In the genomic region with DNA sequence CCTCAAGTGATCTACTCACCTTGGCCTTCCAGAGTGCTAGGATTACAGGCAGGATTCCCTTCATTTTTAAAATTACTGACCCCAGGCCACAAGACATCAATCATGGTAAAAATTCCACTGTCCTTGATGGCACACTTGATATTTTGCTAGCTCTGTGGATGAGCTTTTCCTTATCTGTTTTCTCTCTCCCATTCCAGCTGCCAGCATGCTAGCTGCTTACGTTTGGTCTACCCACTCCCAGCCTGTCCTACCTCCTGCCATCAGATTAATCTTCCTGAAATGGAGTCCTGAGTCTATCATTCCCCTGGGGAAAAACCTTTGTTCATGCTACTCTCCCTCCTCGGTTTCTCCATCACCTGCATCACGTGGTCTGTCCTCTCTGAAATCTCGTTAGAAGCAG, we compare ENCODE assay signal across 18 cellular contexts.
"Had no signal": no experiment of that assay in that cellular context is flagged by ENCODE, and none has a peak within 500 bp of the region (broad histone marks: within the 10 kb centered on the region; RNA-seq: fewer than 3 reads in every experiment).

No MANE protein-coding gene starts in this region.

- H3K4me3 ChIP-seq: esophagus muscularis mucosa, lung, mucosa of descending colon, spleen, transverse colon had no signal

- ATAC-seq: activated CD4-positive, alpha-beta T cell treated with anti-CD3 and anti-CD28 coated beads for 36 hours; left cardiac atrium; mucosa of descending colon; sciatic nerve; stimulated activated naive B cell treated with anti-CD40 and anti-IgM and Interleukin-4, amounts not matched to agents 10 μg/mL and 1 μg/mL and 100 μg/mL, for 72 hours had no signal

- H3K9me3 Mint-ChIP-seq: nephron; stimulated activated naive B cell treated with anti-CD40 and anti-IgM and Interleukin-4, amounts not matched to agents 10 μg/mL and 1 μg/mL and 100 μg/mL, for 72 hours had no signal

- H3K36me3 ChIP-seq: esophagus muscularis mucosa, transverse colon had no signal

- H3K27ac ChIP-seq: esophagus muscularis mucosa, spleen, transverse colon, VCaP had no signal

- DNase-seq: activated CD4-positive, alpha-beta T cell treated with anti-CD3 and anti-CD28 coated beads for 36 hours; activated naive CD4-positive, alpha-beta T cell treated with anti-CD3 and anti-CD28 coated beads, Interleukin-2, amount 10 ng/mL, durations not matched to agents 7 days and 5 days; amygdala; glutamatergic neuron; left cardiac atrium; mucosa of descending colon; occipital lobe; spleen; stimulated activated CD4-positive, alpha-beta T cell treated with anti-CD3 and anti-CD28 coated beads, Interleukin-1b, Interleukin-23, amount 100 ng/mL, for 48 hours; stimulated activated naive B cell treated with anti-CD40 and anti-IgM and Interleukin-4, amounts not matched to agents 10 μg/mL and 1 μg/mL and 100 μg/mL, for 72 hours; T1000; transverse colon had no signal

- H3K27me3 ChIP-seq: esophagus muscularis mucosa, spleen, transverse colon had no signal

- H3K27me3 Mint-ChIP-seq: activated CD4-positive, alpha-beta T cell treated with anti-CD3 and anti-CD28 coated beads for 36 hours; activated naive CD4-positive, alpha-beta T cell treated with anti-CD3 and anti-CD28 coated beads, Interleukin-2, amount 10 ng/mL, durations not matched to agents 7 days and 5 days; progenitor cell of endocrine pancreas; stimulated activated naive B cell treated with anti-CD40 and anti-IgM and Interleukin-4, amounts not matched to agents 10 μg/mL and 1 μg/mL and 100 μg/mL, for 72 hours had no signal

- H3K9me3 ChIP-seq: esophagus muscularis mucosa, mucosa of descending colon, transverse colon had no signal

- H3K36me3 Mint-ChIP-seq: stimulated activated naive B cell treated with anti-CD40 and anti-IgM and Interleukin-4, amounts not matched to agents 10 μg/mL and 1 μg/mL and 100 μg/mL, for 72 hours had no signal

- H3K4me1 ChIP-seq: esophagus muscularis mucosa, spleen, transverse colon had no signal

- H3K4me3 Mint-ChIP-seq: activated CD4-positive, alpha-beta T cell treated with anti-CD3 and anti-CD28 coated beads for 36 hours; activated naive CD4-positive, alpha-beta T cell treated with anti-CD3 and anti-CD28 coated beads, Interleukin-2, amount 10 ng/mL, durations not matched to agents 7 days and 5 days; nephron; stimulated activated naive B cell treated with anti-CD40 and anti-IgM and Interleukin-4, amounts not matched to agents 10 μg/mL and 1 μg/mL and 100 μg/mL, for 72 hours had no signal

- H3K27ac Mint-ChIP-seq: activated CD4-positive, alpha-beta T cell treated with anti-CD3 and anti-CD28 coated beads for 36 hours; activated naive CD4-positive, alpha-beta T cell treated with anti-CD3 and anti-CD28 coated beads, Interleukin-2, amount 10 ng/mL, durations not matched to agents 7 days and 5 days; progenitor cell of endocrine pancreas; stimulated activated naive B cell treated with anti-CD40 and anti-IgM and Interleukin-4, amounts not matched to agents 10 μg/mL and 1 μg/mL and 100 μg/mL, for 72 hours had no signal
